8 cellular contexts compared by ENCODE assay signal in the genomic region with DNA sequence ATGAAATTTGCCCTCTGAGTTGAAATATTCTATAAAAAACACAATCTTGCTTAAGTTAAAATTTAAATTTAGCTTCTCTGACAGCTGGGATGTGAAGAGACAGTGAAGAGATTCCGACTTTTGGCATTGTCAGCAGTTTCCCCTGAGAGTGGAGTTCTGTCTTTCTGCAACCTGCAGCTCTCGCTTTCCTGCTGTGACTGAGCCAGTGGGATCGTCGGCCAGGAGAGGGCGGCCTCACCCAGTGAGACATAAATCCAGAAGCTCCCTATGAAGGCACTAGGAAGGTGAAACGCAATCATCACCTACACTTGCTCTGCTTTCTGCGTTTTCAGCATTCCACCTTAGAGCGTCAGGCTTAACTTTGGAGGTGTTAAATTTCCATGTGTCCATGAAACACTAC.
DNase-seq lines count a peak whose midpoint lies in the region; ATAC-seq and TF ChIP-seq lines count a peak whose summit lies in the region.

No MANE protein-coding gene starts in this region.

- H3K36me3 ChIP-seq in SJCRH30 = no peaks in the 10 kb centered on the region

- TF ChIP-seq CTCF in Calu3 (IDR thresholded peaks at IDR 0.05; ENCODE audit: unreplicated experiment) = peak; percentile 52

- ATAC-seq in sciatic nerve (no peak), HG03565 (IDR thresholded peaks at IDR 0.05; ENCODE audit: unreplicated experiment) (no peak)
- no peak for ATAC-seq in activated CD4-positive, CD25-positive, alpha-beta regulatory T cell treated with anti-CD3 and anti-CD28 coated beads, Interleukin-2, amount 50 U/mL, for 24 hours

- peaks cover 3% of the 10 kb centered on the region; the same call in 1 of the 2 replicates for H3K27me3 ChIP-seq in SJCRH30

- H3K4me1 ChIP-seq in SJCRH30 = no peaks in the 10 kb centered on the region

- H3K9me3 Mint-ChIP-seq in Calu3 (ENCODE audit: low read depth, unreplicated experiment) = no peaks in the 10 kb centered on the region

- no peaks in the 10 kb centered on the region for H3K9me3 ChIP-seq in SJCRH30 (replicated peaks)

- no peak overlapping the region for H3K27ac ChIP-seq in SJCRH30

- no TSS peak for BruUV-seq in Calu3 (replicated peaks; lab: Mats Ljungman, UMichigan)

- H3K27ac Mint-ChIP-seq in Calu3 (ENCODE audit: unreplicated experiment) = no peak overlapping the region

- H3K4me1 Mint-ChIP-seq in Calu3 (ENCODE audit: low read depth, unreplicated experiment) = peaks cover 8% of the 10 kb centered on the region

- no peak overlapping the region for H3K4me3 Mint-ChIP-seq in Calu3 (ENCODE audit: low read depth, unreplicated experiment)

- DNase-seq in Calu3 (peak; percentile 77), HPDE6-E6E7 (ENCODE audit: extremely low spot score) (peak; percentile 12), SJCRH30 (peak; percentile 17 to 36), iPS-NIHi7 (ENCODE audit: extremely low spot score) (peak; percentile 55), sciatic nerve (ENCODE audit: low spot score) (no peak)
- no peak for DNase-seq in activated naive CD4-positive, alpha-beta T cell treated with anti-CD3 and anti-CD28 coated beads, Interleukin-2, amount 50 U/mL, for 16 hours

- H3K4me3 ChIP-seq in SJCRH30 = no peak overlapping the region

- no peaks in the 10 kb centered on the region for H3K36me3 Mint-ChIP-seq in Calu3 (ENCODE audit: insufficient read depth, unreplicated experiment)

- CTCF ChIA-PET in Calu3 (lab: Charles Lee) = interaction anchor here (0.9 to 2.8 kb wide), 10 partner anchors 16 to 941 kb away, joined by 3 to 19 read pairs (median 8); no protein-coding TSS in a partner anchor

- intact Hi-C loops in Calu3 (cut with micrococcal nuclease; ENCODE audit: unreplicated experiment) (loop anchor here (1.0 kb wide), 2 partner anchors 201 to 940 kb away; no protein-coding TSS in a partner anchor), sciatic nerve (cut with DNase I) (no loop called here)

- no peaks in the 10 kb centered on the region for H3K27me3 Mint-ChIP-seq in Calu3 (ENCODE audit: unreplicated experiment)

Comparison
In these comparisons a context has a peak if more than half of its experiments do, and no peak if none do; other contexts are left out.
1. DNase-seq: peak in Calu3 (single experiment), HPDE6-E6E7 (single experiment), SJCRH30 (2 of 2) and iPS-NIHi7 (single experiment); none in sciatic nerve (single experiment) and activated naive CD4-positive, alpha-beta T cell treated with anti-CD3 and anti-CD28 coated beads, Interleukin-2, amount 50 U/mL, for 16 hours (single experiment).